In genomic region chr2:204012081-204012653, GRCh38 we compare ENCODE assay signal across 11 cellular contexts.
DNase-seq lines count a peak whose midpoint lies in the region; ATAC-seq, FAIRE-seq and TF ChIP-seq lines count a peak whose summit lies in the region.
"Had no signal": no experiment of that assay in that cellular context is flagged by ENCODE, and none has a peak within 500 bp of the region (broad histone marks: within the 10 kb centered on the region; RNA-seq: fewer than 3 reads in every experiment).

No MANE protein-coding gene starts in this region.

- FAIRE-seq in bronchial epithelial cell (lab: Jason Lieb, UNC), result peak; percentile 43

- 48 to 60% methylated on average over 4 of the region's 4 CpGs for WGBS in gastroesophageal sphincter (ENCODE audit: low coverage in 1 of 2), 2 donors

- H3K27me3 ChIP-seq in bronchial epithelial cell (ENCODE audit: control insufficient read depth, insufficient read depth, low read length), result no peaks in the 10 kb centered on the region
- no peaks in the 10 kb centered on the region for H3K27me3 ChIP-seq in gastroesophageal sphincter

- no peak for TF ChIP-seq EP300 in gastroesophageal sphincter (IDR thresholded peaks at IDR 0.05)

- TF ChIP-seq CTCF in bronchial epithelial cell (IDR thresholded peaks at IDR 0.05; ENCODE audit: insufficient read depth, low read length, severe bottlenecking), result no peak
- TF ChIP-seq CTCF in gastroesophageal sphincter (IDR thresholded peaks at IDR 0.05), result no peak

- no peak overlapping the region for H3K27ac ChIP-seq in gastroesophageal sphincter
- H3K27ac ChIP-seq: psoas muscle had no signal

- no peaks in the 10 kb centered on the region for H3K9me3 ChIP-seq in gastroesophageal sphincter
- H3K9me3 ChIP-seq: psoas muscle had no signal

- TF ChIP-seq POLR2A in gastroesophageal sphincter (IDR thresholded peaks at IDR 0.05), result no peak

- DNase-seq in COR-L47 (lab: John Stamatoyannopoulos, UW) (peak; percentile 72), NCI-H1105 treated with DMSO at 0.1 percent for 48 hours (lab: John Stamatoyannopoulos, UW) (peak; percentile 89), bronchial epithelial cell (ENCODE audit: low read depth) (peak; percentile 95), mucosa of gallbladder (ENCODE audit: low spot score) (peak; percentile 46), NCI-H2227 treated with DMSO at 0.1 percent for 48 hours (lab: John Stamatoyannopoulos, UW) (no peak), Right ventricle myocardium inferior (ENCODE audit: missing footprints) (no peak)
- DNase-seq: activated CD8-positive, alpha-beta memory T cell treated with anti-CD3 and anti-CD28 coated beads, Interleukin-2, amount 10 ng/mL, durations not matched to agents 7 days and 5 days; CD4-positive, CD25-positive, alpha-beta regulatory T cell; psoas muscle had no signal

- no peak overlapping the region for H3K4me3 ChIP-seq in bronchial epithelial cell (ENCODE audit: low read depth, low read length)
- H3K4me3 ChIP-seq in gastroesophageal sphincter, result no peak overlapping the region
- H3K4me3 ChIP-seq: psoas muscle had no signal

- ATAC-seq in GM21529 (IDR thresholded peaks at IDR 0.05; ENCODE audit: unreplicated experiment) (no peak), gastroesophageal sphincter (no peak), Right ventricle myocardium inferior (no peak)
- ATAC-seq: activated CD8-positive, alpha-beta memory T cell treated with anti-CD3 and anti-CD28 coated beads, Interleukin-2, amount 10 ng/mL, durations not matched to agents 7 days and 5 days had no signal

- no peaks in the 10 kb centered on the region for H3K36me3 ChIP-seq in bronchial epithelial cell (ENCODE audit: control insufficient read depth, insufficient read depth, low read length)
- H3K36me3 ChIP-seq in gastroesophageal sphincter, result no peaks in the 10 kb centered on the region

- intact Hi-C loops in Right ventricle myocardium inferior (cut with DNase I), result no loop called here

- no peaks in the 10 kb centered on the region for H3K4me1 ChIP-seq in gastroesophageal sphincter

Comparison
In these comparisons a context has a peak if more than half of its experiments do, and no peak if none do; other contexts are left out.
1. DNase-seq: peak in COR-L47 (single experiment), NCI-H1105 treated with DMSO at 0.1 percent for 48 hours (single experiment), bronchial epithelial cell (single experiment) and mucosa of gallbladder (single experiment); none in NCI-H2227 treated with DMSO at 0.1 percent for 48 hours (single experiment) and Right ventricle myocardium inferior (single experiment).